Comparison of ENCODE assay signal across 8 cellular contexts in genomic region chr6:34657307-34657978, GRCh38. TPM values are rescaled to one million over a fixed set of nuclear protein-coding genes. Genes with fewer than 3 reads are reported as not detected.
DNase-seq lines count a peak whose midpoint lies in the region; ATAC-seq lines count a peak whose summit lies in the region.

No MANE protein-coding gene starts in this region.

- peak overlapping the region; percentile 44 for H3K4me3 ChIP-seq in effector memory CD4-positive, alpha-beta T cell (ENCODE audit: insufficient read depth, low read depth, low read length, poor library complexity, severe bottlenecking)

- H3K27me3 ChIP-seq in effector memory CD4-positive, alpha-beta T cell (replicated peaks; ENCODE audit: control insufficient read depth, insufficient read depth, low read length, poor library complexity, severe bottlenecking): no peaks in the 10 kb centered on the region

- peaks cover 5% of the 10 kb centered on the region for H3K36me3 ChIP-seq in effector memory CD4-positive, alpha-beta T cell (ENCODE audit: control insufficient read depth, insufficient read depth, low read length)

- H3K9me3 ChIP-seq in effector memory CD4-positive, alpha-beta T cell (ENCODE audit: control insufficient read depth, low read length): no peaks in the 10 kb centered on the region

- no peak for ATAC-seq in GM19395 (IDR thresholded peaks at IDR 0.05; ENCODE audit: unreplicated experiment)

- peak; percentile 36 for DNase-seq in COLO668 (lab: John Stamatoyannopoulos, UW; ENCODE audit: unreplicated experiment)
- peak; percentile 58 for DNase-seq in HuH-7 (ENCODE audit: low spot score)
- peak; percentile 69 for DNase-seq in SHP77 treated with DMSO at 0.1 percent for 48 hours (lab: John Stamatoyannopoulos, UW)
- DNase-seq in effector memory CD4-positive, alpha-beta T cell: no peak
- peak; percentile 69 for DNase-seq in midbrain (lab: John Stamatoyannopoulos, UW)
- DNase-seq in ureter (ENCODE audit: low spot score): peak; percentile 57
- DNase-seq in KG1 (lab: John Stamatoyannopoulos, UW): no peak

- H3K27ac ChIP-seq in effector memory CD4-positive, alpha-beta T cell (ENCODE audit: insufficient read depth, low read length, poor library complexity, severe bottlenecking): peak overlapping the region; percentile 69

- H3K4me1 ChIP-seq in effector memory CD4-positive, alpha-beta T cell (ENCODE audit: control insufficient read depth, insufficient read depth, low read length, poor library complexity, severe bottlenecking): peaks cover 15% of the 10 kb centered on the region

RNA-seq across cellular contexts. Expression of gene ILRUN, which starts 39.1 kb away (rescaled TPM):
- total RNA-seq in ureter: 61.3 TPM

Comparison
In these comparisons a context has a peak if more than half of its experiments do, and no peak if none do; other contexts are left out.
1. DNase-seq: peak in COLO668 (single experiment), HuH-7 (single experiment), SHP77 treated with DMSO at 0.1 percent for 48 hours (single experiment), midbrain (single experiment) and ureter (single experiment); none in effector memory CD4-positive, alpha-beta T cell (0 of 3) and KG1 (single experiment).